8 cellular contexts compared by ENCODE assay signal in the genomic region with DNA sequence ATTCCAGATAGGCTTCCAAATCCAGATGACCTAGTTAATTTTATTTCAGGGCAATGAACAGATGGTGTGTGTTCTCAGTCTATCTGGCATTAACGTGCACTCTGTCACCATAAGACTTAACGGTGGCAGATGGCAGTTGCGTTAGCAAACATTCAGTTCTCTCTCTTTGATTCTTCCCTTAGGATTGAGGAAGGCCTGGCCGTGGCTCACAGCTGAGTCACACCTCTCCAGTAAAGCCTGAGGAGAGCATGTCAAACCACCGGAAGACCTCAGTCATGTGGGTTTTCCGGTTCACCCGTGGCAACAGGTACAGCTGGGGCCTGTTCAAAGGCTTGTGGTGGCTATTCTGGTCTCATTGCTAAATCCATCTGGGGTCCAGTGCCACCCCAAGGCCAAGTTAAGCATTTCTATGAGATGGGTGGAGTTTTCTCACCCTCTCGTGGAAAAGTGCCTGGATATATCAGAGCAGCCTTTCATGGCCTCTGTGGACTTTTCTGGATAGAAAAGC.
DNase-seq lines count a peak whose midpoint lies in the region; ATAC-seq and TF ChIP-seq lines count a peak whose summit lies in the region.

No MANE protein-coding gene starts in this region.

- DNase-seq in Caki2 (ENCODE audit: low read depth) (peak; percentile 49), GM19238 (ENCODE audit: insufficient read length, low spot score) (peak; percentile 55), NOMO-1 (lab: John Stamatoyannopoulos, UW; ENCODE audit: unreplicated experiment in 2 of 2) (peak; percentile 89 to 96), activated T-helper 1 cell treated with Interleukin-2 at 50 U/mL for 16 hours (ENCODE audit: low read depth) (peak; percentile 0), globus pallidus (ENCODE audit: low spot score) (peak; percentile 65), retinal pigment epithelial cell (ENCODE audit: low read depth) (no peak), NCI-H187 (lab: John Stamatoyannopoulos, UW) (no peak)

- in situ Hi-C loops in Caki2 (cut with HindIII; ENCODE audit: low pct_unique_long_range_greater_than_20kb, low sequenced_read_pairs), result no loop called here

- peak; percentile 14 for TF ChIP-seq CTCF in retinal pigment epithelial cell (conservative IDR thresholded peaks at IDR 0.05; ENCODE audit: low read depth, low read length)

- ATAC-seq in HG03135 (IDR thresholded peaks at IDR 0.05; ENCODE audit: unreplicated experiment), result peak; percentile 100

- H3K4me3 ChIP-seq in retinal pigment epithelial cell (ENCODE audit: low read length), result no peak overlapping the region

Comparison
In these comparisons a context has a peak if more than half of its experiments do, and no peak if none do; other contexts are left out.
1. DNase-seq: peak in Caki2 (single experiment), GM19238 (single experiment), NOMO-1 (2 of 2), activated T-helper 1 cell treated with Interleukin-2 at 50 U/mL for 16 hours (single experiment) and globus pallidus (single experiment); none in retinal pigment epithelial cell (single experiment) and NCI-H187 (0 of 2).